In genomic region chr17:64073771-64074703, GRCh38 we compare ENCODE assay signal across 8 cellular contexts. TPM values are rescaled to one million over a fixed set of nuclear protein-coding genes. Genes with fewer than 3 reads are reported as not detected.
A peak's percentile ranks its signal among the peaks of the same experiment; 100 is the strongest.
DNase-seq lines count a peak whose midpoint lies in the region; ATAC-seq and TF ChIP-seq lines count a peak whose summit lies in the region.

No MANE protein-coding gene starts in this region.

- peak; percentile 69 for DNase-seq in GM13976 (ENCODE audit: low spot score)
- peak; percentile 93 for DNase-seq in MV-4-11 (lab: John Stamatoyannopoulos, UW)
- no peak for DNase-seq in chondrocyte (ENCODE audit: low spot score)
- DNase-seq in upper lobe of right lung: no peak
- no peak for DNase-seq in BE2C
- DNase-seq in erythroblast (lab: John Stamatoyannopoulos, UW): no peak
- DNase-seq in NCI-H187 (lab: John Stamatoyannopoulos, UW): no peak

- intact Hi-C loops in upper lobe of right lung (cut with DNase I): no loop called here

- H3K36me3 Mint-ChIP-seq in chondrocyte (ENCODE audit: low read depth): peaks cover 39% of the 10 kb centered on the region

- H3K4me3 ChIP-seq in upper lobe of right lung (no peak overlapping the region), BE2C (ENCODE audit: low read depth, low read length) (no peak overlapping the region)

- ATAC-seq in GM21737 (IDR thresholded peaks at IDR 0.05; ENCODE audit: unreplicated experiment) (peak; percentile 54), upper lobe of right lung (peak; percentile 69)

- H3K9me3 ChIP-seq in upper lobe of right lung (peaks cover 6% of the 10 kb centered on the region), BE2C (no peaks in the 10 kb centered on the region)

- H3K4me1 ChIP-seq in upper lobe of right lung (peaks cover 38% of the 10 kb centered on the region), BE2C (no peaks in the 10 kb centered on the region)

- no peaks in the 10 kb centered on the region for H3K27me3 Mint-ChIP-seq in chondrocyte (ENCODE audit: low read depth)

- H3K4me1 Mint-ChIP-seq in chondrocyte (ENCODE audit: low read depth): peaks cover 30% of the 10 kb centered on the region

- H3K27ac ChIP-seq in upper lobe of right lung: peak overlapping the region; percentile 59

- no peak for TF ChIP-seq POLR2A in erythroblast (IDR thresholded peaks at IDR 0.05; ENCODE audit: low read length)

- no peak overlapping the region for H3K4me3 Mint-ChIP-seq in chondrocyte (ENCODE audit: unreplicated experiment)

- peaks cover 42% of the 10 kb centered on the region for H3K36me3 ChIP-seq in upper lobe of right lung
- no peaks in the 10 kb centered on the region for H3K36me3 ChIP-seq in BE2C

- in situ Hi-C loops in GM13976 (cut with MboI; ENCODE audit: low sequenced_read_pairs, unreplicated experiment): loop anchor here (10.0 kb wide), 1 partner anchor 51 kb away; no protein-coding TSS in a partner anchor

- peaks cover 12% of the 10 kb centered on the region for H3K9me3 Mint-ChIP-seq in chondrocyte (ENCODE audit: low read depth)

- peak overlapping the region; percentile 32 for H3K27ac Mint-ChIP-seq in chondrocyte (ENCODE audit: unreplicated experiment)

- H3K27me3 ChIP-seq in upper lobe of right lung: no peaks in the 10 kb centered on the region
- H3K27me3 ChIP-seq in BE2C: no peaks in the 10 kb centered on the region

- TF ChIP-seq CTCF in GM13976 (IDR thresholded peaks at IDR 0.05; ENCODE audit: borderline replicate concordance, control extremely low read depth, extremely low read depth, insufficient read depth, missing control alignments) (no peak), chondrocyte (IDR thresholded peaks at IDR 0.05) (no peak), upper lobe of right lung (IDR thresholded peaks at IDR 0.05) (no peak), BE2C (IDR thresholded peaks at IDR 0.05; ENCODE audit: low read depth, low read length) (no peak)

RNA-seq across cellular contexts. Expression of gene ICAM2, which starts 53.6 kb away (rescaled TPM):
- total RNA-seq in chondrocyte (not detected in 3 replicates), upper lobe of right lung (70.5 TPM)
- polyA plus RNA-seq in BE2C (2012; ENCODE audit: insufficient read depth, insufficient read length, low read depth): 105 TPM

RNA-seq across cellular contexts. Expression of gene ERN1, which starts 55.9 kb away (rescaled TPM):
- total RNA-seq in chondrocyte (12.1 to 18.2 TPM (median 14.9 TPM) in 3 replicates), upper lobe of right lung (52.6 TPM)
- 8.9 TPM for polyA plus RNA-seq in BE2C (2012; ENCODE audit: insufficient read depth, insufficient read length, low read depth)

Comparison
In these comparisons a context has a peak if more than half of its experiments do, and no peak if none do; other contexts are left out.
1. DNase-seq: peak in GM13976 (single experiment) and MV-4-11 (single experiment); none in chondrocyte (single experiment), upper lobe of right lung (single experiment), BE2C (single experiment), erythroblast (0 of 2) and NCI-H187 (0 of 2).
2. RNA of gene ICAM2, which starts 53.6 kb away (total RNA-seq): 70.5 TPM in upper lobe of right lung (single experiment); not detected in chondrocyte; every median in the first group is over 10 times any median in the second.